Comparison of ENCODE assay signal across 21 cellular contexts in genomic region chr22:49544286-49544685, GRCh38.
DNase-seq lines count a peak whose midpoint lies in the region; ATAC-seq and TF ChIP-seq lines count a peak whose summit lies in the region.
"Had no signal": no experiment of that assay in that cellular context is flagged by ENCODE, and none has a peak within 500 bp of the region (broad histone marks: within the 10 kb centered on the region; RNA-seq: fewer than 3 reads in every experiment).

No MANE protein-coding gene starts in this region.

- peak; percentile 21 for DNase-seq in NCI-H146 (lab: John Stamatoyannopoulos, UW)
- DNase-seq in NCI-H146 treated with DMSO at 0.1 percent for 48 hours (lab: John Stamatoyannopoulos, UW; ENCODE audit: unreplicated experiment), result no peak
- DNase-seq in cerebellum (ENCODE audit: low spot score), result peak; percentile 50
- DNase-seq in lower lobe of right lung, result peak; percentile 2
- no peak for DNase-seq in type B pancreatic cell (ENCODE audit: extremely low spot score, unreplicated experiment)
- no peak for DNase-seq in PC-9
- no peak for DNase-seq in stimulated activated CD4-positive, alpha-beta T cell treated with anti-CD3 and anti-CD28 coated beads, Interleukin-1b, Interleukin-23, amount 100 ng/mL, for 48 hours
- DNase-seq: CD8-positive, alpha-beta memory T cell; DMS 273 treated with DMSO at 0.1 percent for 48 hours; DMS79 treated with DMSO at 0.1 percent for 48 hours; H7; NCI-H1048; NCI-H1417; NCI-H1930; NCI-H2107; NCI-H524; NCI-H774; SJCRH30 had no signal

- H3K4me1 ChIP-seq in lower lobe of right lung (no peaks in the 10 kb centered on the region), PC-9 (replicated peaks; ENCODE audit: insufficient read depth) (peaks cover 18% of the 10 kb centered on the region)
- H3K4me1 ChIP-seq: SJCRH30 had no signal

- CTCF ChIA-PET in PC-9 (lab: Charles Lee), result no interaction called here

- intact Hi-C loops in lower lobe of right lung (cut with DNase I), result no loop called here
- intact Hi-C loops in PC-9 (cut with micrococcal nuclease; ENCODE audit: unreplicated experiment), result no loop called here

- no peaks in the 10 kb centered on the region for H4K20me1 ChIP-seq in PC-9 (ENCODE audit: insufficient read depth)

- BruUV-seq in PC-9 (replicated peaks; lab: Mats Ljungman, UMichigan), result no TSS peak

- no peak overlapping the region for H2AFZ ChIP-seq in PC-9

- H3K4me3 Mint-ChIP-seq in type B pancreatic cell, result peak overlapping the region; percentile 26
- H3K4me3 Mint-ChIP-seq: B cell; CD8-positive, alpha-beta memory T cell had no signal

- H3K27me3 ChIP-seq in lower lobe of right lung (ENCODE audit: low read depth), result no peaks in the 10 kb centered on the region
- H3K27me3 ChIP-seq in PC-9 (ENCODE audit: insufficient read depth, low read depth), result peaks cover 98% of the 10 kb centered on the region

- H3K27ac ChIP-seq in lower lobe of right lung, result no peak overlapping the region
- no peak overlapping the region for H3K27ac ChIP-seq in PC-9
- H3K27ac ChIP-seq: 22Rv1, C4-2B, SJCRH30 had no signal

- H3K36me3 Mint-ChIP-seq in type B pancreatic cell, result peaks cover 1% of the 10 kb centered on the region
- H3K36me3 Mint-ChIP-seq: CD8-positive, alpha-beta memory T cell had no signal

- H3K4me1 Mint-ChIP-seq in type B pancreatic cell (ENCODE audit: unreplicated experiment), result peaks cover 17% of the 10 kb centered on the region
- H3K4me1 Mint-ChIP-seq: B cell; CD8-positive, alpha-beta memory T cell had no signal

- H3K4me3 ChIP-seq in lower lobe of right lung (no peak overlapping the region), PC-9 (no peak overlapping the region)
- H3K4me3 ChIP-seq: SJCRH30 had no signal

- POLR2A ChIA-PET in PC-9 (lab: Charles Lee; ENCODE audit: unreplicated experiment), result interaction anchor here (0.7 kb wide), 1 partner anchor 440 kb away, joined by 5 read pairs; no protein-coding TSS in a partner anchor

- ATAC-seq in lower lobe of right lung, result no peak

- H3K9me2 ChIP-seq in PC-9 (ENCODE audit: insufficient read depth), result no peaks in the 10 kb centered on the region

- peaks cover 9% of the 10 kb centered on the region; the same call in 1 of the 2 replicates for H3F3A ChIP-seq in PC-9 (ENCODE audit: insufficient read depth, low read depth)

- TF ChIP-seq CTCF in lower lobe of right lung (IDR thresholded peaks at IDR 0.05), result no peak
- no peak for TF ChIP-seq CTCF in type B pancreatic cell (conservative IDR thresholded peaks at IDR 0.05)
- no peak for TF ChIP-seq CTCF in PC-9 (conservative IDR thresholded peaks at IDR 0.05)

- H3K36me3 ChIP-seq in lower lobe of right lung (no peaks in the 10 kb centered on the region), PC-9 (ENCODE audit: low read depth) (no peaks in the 10 kb centered on the region)
- H3K36me3 ChIP-seq: SJCRH30 had no signal

- H3K9me3 Mint-ChIP-seq in type B pancreatic cell, result peaks cover 7% of the 10 kb centered on the region
- H3K9me3 Mint-ChIP-seq: CD8-positive, alpha-beta memory T cell had no signal

- H3K79me2 ChIP-seq in PC-9 (ENCODE audit: low read depth), result no peaks in the 10 kb centered on the region

- peak overlapping the region; percentile 77 for H3K27ac Mint-ChIP-seq in type B pancreatic cell
- H3K27ac Mint-ChIP-seq: B cell; CD8-positive, alpha-beta memory T cell had no signal

- H3K9me3 ChIP-seq in lower lobe of right lung (no peaks in the 10 kb centered on the region), PC-9 (ENCODE audit: insufficient read depth, low read depth) (no peaks in the 10 kb centered on the region)
- H3K9me3 ChIP-seq: SJCRH30 had no signal

- peaks cover 19% of the 10 kb centered on the region for H3K27me3 Mint-ChIP-seq in type B pancreatic cell
- H3K27me3 Mint-ChIP-seq: B cell had no signal

- no peak overlapping the region for H3K4me2 ChIP-seq in PC-9

Comparison
In these comparisons a context has a peak if more than half of its experiments do, and no peak if none do; other contexts are left out.
1. DNase-seq: peak in NCI-H146 (single experiment), cerebellum (single experiment) and lower lobe of right lung (single experiment); none in NCI-H146 treated with DMSO at 0.1 percent for 48 hours (single experiment), type B pancreatic cell (single experiment), PC-9 (0 of 2) and stimulated activated CD4-positive, alpha-beta T cell treated with anti-CD3 and anti-CD28 coated beads, Interleukin-1b, Interleukin-23, amount 100 ng/mL, for 48 hours (single experiment).